ENCODE assay signal across 11 cellular contexts in the genomic region with DNA sequence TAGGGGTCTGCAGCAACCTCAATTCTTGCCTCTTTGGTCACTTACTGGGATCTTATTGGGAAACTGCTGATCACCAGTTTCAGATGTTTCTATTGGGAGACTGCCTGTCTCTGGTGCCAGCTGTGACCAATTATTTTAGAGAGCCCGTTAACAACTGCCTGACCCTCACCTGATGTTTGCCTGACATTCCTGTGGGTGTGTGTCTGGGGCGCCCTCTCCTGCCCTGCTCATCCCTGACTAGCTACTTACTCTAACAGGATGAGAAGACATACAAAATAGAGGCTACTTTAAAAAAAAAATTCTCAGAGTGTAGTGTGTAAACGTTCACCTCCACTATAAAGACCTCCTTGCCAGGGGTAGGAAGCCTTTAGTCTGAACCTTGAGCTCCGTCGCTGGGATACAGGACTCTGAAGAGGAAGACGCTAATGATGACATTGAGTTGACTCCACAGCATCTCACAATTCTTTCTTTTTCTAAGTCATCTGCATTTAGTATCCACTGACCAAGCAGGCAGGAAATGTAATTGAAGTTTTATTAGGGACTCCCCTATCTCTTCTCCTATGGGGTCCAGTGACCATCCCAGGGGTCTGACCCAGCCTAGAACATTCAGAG. TPM values are rescaled to one million over a fixed set of nuclear protein-coding genes. Genes with fewer than 3 reads are reported as not detected.
A peak's percentile ranks its signal among the peaks of the same experiment; 100 is the strongest.
DNase-seq lines count a peak whose midpoint lies in the region; FAIRE-seq and TF ChIP-seq lines count a peak whose summit lies in the region.
"Had no signal": no experiment of that assay in that cellular context is flagged by ENCODE, and none has a peak within 500 bp of the region (broad histone marks: within the 10 kb centered on the region; RNA-seq: fewer than 3 reads in every experiment).

No MANE protein-coding gene starts in this region.

- H3K36me3 Mint-ChIP-seq in endodermal cell (ENCODE audit: low read depth): no peaks in the 10 kb centered on the region
- H3K36me3 Mint-ChIP-seq: brain had no signal

- no peaks in the 10 kb centered on the region for H3K27me3 ChIP-seq in endodermal cell (ENCODE audit: control insufficient read depth, insufficient read depth, low read length, poor library complexity, severe bottlenecking)
- no peaks in the 10 kb centered on the region for H3K27me3 ChIP-seq in small intestine (ENCODE audit: control insufficient read depth in 2 of 2, insufficient read depth in 2 of 2, low read length in 2 of 2)

- DNase-seq in RWPE1 (ENCODE audit: low spot score) (no peak), endodermal cell (peak; percentile 88), small intestine (no peak), HCEC 1CT (no peak), kidney tubule cell (ENCODE audit: low spot score) (no peak)
- DNase-seq in stimulated activated CD4-positive, alpha-beta T cell treated with anti-CD3 and anti-CD28 coated beads, Interleukin-2, amount 100 ng/mL, for 48 hours: no peak
- DNase-seq: activated CD4-positive, CD25-positive, alpha-beta regulatory T cell treated with anti-CD3 and anti-CD28 coated beads, Interleukin-2, amount 50 U/mL, for 72 hours; right cardiac atrium had no signal

- H3K4me3 Mint-ChIP-seq in endodermal cell: no peak overlapping the region
- H3K4me3 Mint-ChIP-seq: brain had no signal

- no peak for FAIRE-seq in small intestine (lab: Jason Lieb, UNC)
- FAIRE-seq: H54 had no signal

- peaks cover 9% of the 10 kb centered on the region for H3K4me1 Mint-ChIP-seq in endodermal cell

- H3K9ac ChIP-seq in endodermal cell (ENCODE audit: extremely low read depth, low read length, poor library complexity, severe bottlenecking): no peak overlapping the region

- H3K27me3 Mint-ChIP-seq in endodermal cell (ENCODE audit: insufficient read depth): no peaks in the 10 kb centered on the region
- H3K27me3 Mint-ChIP-seq: brain had no signal

- no peak overlapping the region for H3K4me3 ChIP-seq in GM12875 (ENCODE audit: low read depth, low read length)
- no peak overlapping the region for H3K4me3 ChIP-seq in endodermal cell (ENCODE audit: low read length)
- H3K4me3 ChIP-seq in small intestine (ENCODE audit: low read depth in 1 of 2, low read length in 2 of 2): peak overlapping the region; percentile 32 to 42

- H3K4me1 ChIP-seq in endodermal cell (ENCODE audit: control insufficient read depth, insufficient read depth, low read length) (peaks cover 4% of the 10 kb centered on the region), small intestine (ENCODE audit: control insufficient read depth in 2 of 2, insufficient read depth in 1 of 2, low read depth in 1 of 2, low read length in 1 of 2) (peaks cover 4 to 5% of the 10 kb centered on the region in 2 donors)

- WGBS in endodermal cell (ENCODE audit: insufficient coverage in 1 of 2, insufficient read length in 1 of 2), 2 experiments: 59 to 92% methylated on average over 4 to 6 of the region's 6 CpGs
- WGBS in small intestine, 3 donors: 62 to 80% (median 70%) methylated on average over 6 of the region's 6 CpGs

- 0 out of 2 replicates have a peak, but pooled peaks have one; percentile 3 for TF ChIP-seq CTCF in GM12875 (IDR thresholded peaks at IDR 0.05; ENCODE audit: borderline replicate concordance, insufficient read depth, low read depth, low read length)
- no peak for TF ChIP-seq CTCF in RWPE1 (conservative IDR thresholded peaks at IDR 0.05; ENCODE audit: low read depth)
- TF ChIP-seq CTCF in endodermal cell (conservative IDR thresholded peaks at IDR 0.05): peak; percentile 61

- H3K9me3 Mint-ChIP-seq in endodermal cell: no peaks in the 10 kb centered on the region
- H3K9me3 Mint-ChIP-seq: brain had no signal

- H3K36me3 ChIP-seq in endodermal cell (ENCODE audit: control insufficient read depth, insufficient read depth, low read length): no peaks in the 10 kb centered on the region
- no peaks in the 10 kb centered on the region for H3K36me3 ChIP-seq in small intestine (ENCODE audit: control insufficient read depth in 2 of 2, insufficient read depth in 2 of 2, low read length in 2 of 2)

- H3K27ac ChIP-seq in RWPE1 (peak overlapping the region; percentile 96), endodermal cell (ENCODE audit: low read depth, low read length) (no peak overlapping the region), small intestine (ENCODE audit: low read depth in 1 of 2, low read length in 1 of 2) (peak overlapping the region; percentile 64 to 78)

- no peak overlapping the region for H3K27ac Mint-ChIP-seq in endodermal cell

- POLR2A ChIA-PET in RWPE1 (lab: Yijun Ruan, JAX; ENCODE audit: low non-redundant PET): interaction anchor here (0.6 kb wide), 1 partner anchor 102 kb away, joined by 4 read pairs; no protein-coding TSS in a partner anchor

- CTCF ChIA-PET in RWPE1 (lab: Yijun Ruan, JAX): interaction anchor here (0.6 to 3.7 kb wide), 5 partner anchors 48 to 251 kb away, joined by 3 to 23 read pairs (median 15); partner anchors contain the start of gene VARS2

- no peaks in the 10 kb centered on the region for H3K9me3 ChIP-seq in endodermal cell (ENCODE audit: control insufficient read depth, low read length)
- H3K9me3 ChIP-seq in small intestine (ENCODE audit: control insufficient read depth, low read depth): no peaks in the 10 kb centered on the region

RNA-seq across cellular contexts. Expression of gene DDR1, which starts 54.6 kb away (rescaled TPM):
- 100 to 1,000 TPM; 140 to 151 TPM for total RNA-seq in endodermal cell
- polyA plus RNA-seq in endodermal cell (2013, experiment 1 of 2): 299 TPM
- 288 TPM for polyA plus RNA-seq in endodermal cell (2013, experiment 2 of 2)
- polyA plus RNA-seq in small intestine: 10 to 100 TPM; 45.7 to 73.4 (median 59.5) TPM

Comparison
In these comparisons a context has a peak if more than half of its experiments do, and no peak if none do; other contexts are left out.
1. H3K4me3 ChIP-seq: peak in small intestine (2 of 2); none in GM12875 (single experiment) and endodermal cell (single experiment).